In the genomic region with DNA sequence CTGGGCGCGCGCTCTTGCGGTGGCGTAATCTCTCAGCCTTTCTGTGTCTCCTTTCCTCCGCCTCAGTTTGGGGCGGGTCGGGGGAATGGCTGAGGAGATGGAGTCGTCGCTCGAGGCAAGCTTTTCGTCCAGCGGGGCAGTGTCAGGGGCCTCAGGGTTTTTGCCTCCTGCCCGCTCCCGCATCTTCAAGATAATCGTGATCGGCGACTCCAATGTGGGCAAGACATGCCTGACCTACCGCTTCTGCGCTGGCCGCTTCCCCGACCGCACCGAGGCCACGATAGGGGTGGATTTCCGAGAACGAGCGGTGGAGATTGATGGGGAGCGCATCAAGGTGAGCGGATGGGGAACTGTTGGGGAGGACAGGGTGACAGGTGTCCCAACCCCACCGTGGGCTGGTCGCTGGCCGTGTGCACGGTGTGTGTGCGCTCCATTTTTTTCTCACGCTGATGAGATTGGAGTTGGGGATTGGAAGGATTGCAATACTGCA, we compare ENCODE assay signal across 8 cellular contexts. TPM values are rescaled to one million over a fixed set of nuclear protein-coding genes. Genes with fewer than 3 reads are reported as not detected.
DNase-seq lines count a peak whose midpoint lies in the region; ATAC-seq and TF ChIP-seq lines count a peak whose summit lies in the region.

A gene (plus strand): TSS at position 11 of the 490 bp plus-strand sequence. CDS start 75 bp downstream, at position 86.

- no peaks in the 10 kb centered on the region for H3K9me3 Mint-ChIP-seq in T-helper 2 cell treated with Interferon-gamma antibody and Interleukin-4, amounts not matched to agents 5 μg/mL and 100 μg/mL, for 36 hours

- peak within 1 kb of the TSS; percentile 100 for H3K27ac Mint-ChIP-seq in T-helper 2 cell treated with Interferon-gamma antibody and Interleukin-4, amounts not matched to agents 5 μg/mL and 100 μg/mL, for 36 hours

- peaks cover 23% of the 10 kb centered on the region for H4K20me1 ChIP-seq in osteoblast (ENCODE audit: insufficient read depth, low read length)

- H3K4me3 ChIP-seq in fibroblast of the aortic adventitia (ENCODE audit: low read depth, low read length) (peak within 1 kb of the TSS; percentile 100), osteoblast (ENCODE audit: insufficient read depth, low read length) (peak within 1 kb of the TSS; percentile 99)

- peak within 1 kb of the TSS; percentile 98 for H3K4me2 ChIP-seq in osteoblast (ENCODE audit: insufficient read depth, low read length)

- H3K36me3 Mint-ChIP-seq in T-helper 2 cell treated with Interferon-gamma antibody and Interleukin-4, amounts not matched to agents 5 μg/mL and 100 μg/mL, for 36 hours (ENCODE audit: low read depth): peaks cover 11% of the 10 kb centered on the region

- H2AFZ ChIP-seq in osteoblast (ENCODE audit: low read length): peak within 1 kb of the TSS; percentile 95

- ATAC-seq in GM18502 (IDR thresholded peaks at IDR 0.05; ENCODE audit: poor library complexity, unreplicated experiment) (peak; percentile 7), HG03095 (IDR thresholded peaks at IDR 0.05; ENCODE audit: unreplicated experiment) (peak; percentile 6)

- peak within 1 kb of the TSS; percentile 92 for H3K4me3 Mint-ChIP-seq in T-helper 2 cell treated with Interferon-gamma antibody and Interleukin-4, amounts not matched to agents 5 μg/mL and 100 μg/mL, for 36 hours

- H3K4me1 Mint-ChIP-seq in T-helper 2 cell treated with Interferon-gamma antibody and Interleukin-4, amounts not matched to agents 5 μg/mL and 100 μg/mL, for 36 hours (ENCODE audit: low read depth): peaks cover 55% of the 10 kb centered on the region

- H3K36me3 ChIP-seq in osteoblast (ENCODE audit: insufficient read depth, low read length): no peaks in the 10 kb centered on the region

- no peak for TF ChIP-seq CTCF in fibroblast of the aortic adventitia (IDR thresholded peaks at IDR 0.05; ENCODE audit: insufficient read depth, low read length)
- no peak for TF ChIP-seq CTCF in osteoblast (IDR thresholded peaks at IDR 0.05; ENCODE audit: extremely low read depth, low read depth, low read length)

- peaks cover 29% of the 10 kb centered on the region for H3K4me1 ChIP-seq in osteoblast (ENCODE audit: insufficient read depth, low read length)

- H3K27ac ChIP-seq in osteoblast (ENCODE audit: low read depth, low read length): peak within 1 kb of the TSS; percentile 85

- peak; percentile 32 for DNase-seq in 8988T
- DNase-seq in T-helper 2 cell treated with Interferon-gamma antibody and Interleukin-4, amounts not matched to agents 5 μg/mL and 100 μg/mL, for 36 hours (ENCODE audit: low spot score): no peak
- peak; percentile 89 for DNase-seq in fibroblast of the aortic adventitia (ENCODE audit: low read depth)
- no peak for DNase-seq in osteoblast (ENCODE audit: insufficient read length, low spot score, missing footprints)
- no peak for DNase-seq in HuH-7 (ENCODE audit: low spot score)
- DNase-seq in activated gamma-delta T cell treated with Interleukin-2 at 50 U/mL for 16 hours: no peak

- H3K27me3 Mint-ChIP-seq in T-helper 2 cell treated with Interferon-gamma antibody and Interleukin-4, amounts not matched to agents 5 μg/mL and 100 μg/mL, for 36 hours (ENCODE audit: low read depth): no peaks in the 10 kb centered on the region

- peaks cover 66% of the 10 kb centered on the region for H3K79me2 ChIP-seq in osteoblast (ENCODE audit: insufficient read depth, low read length)

- H3K27me3 ChIP-seq in osteoblast (ENCODE audit: insufficient read depth, low read length): no peaks in the 10 kb centered on the region

- H3K9me3 ChIP-seq in osteoblast (ENCODE audit: low read depth, low read length): no peaks in the 10 kb centered on the region

RNA-seq across cellular contexts. Expression of the gene that starts here (rescaled TPM):
- total RNA-seq in fibroblast of the aortic adventitia (ENCODE audit: low replicate concordance) (12.2 and 16.1 TPM in 2 replicates), osteoblast (24.2 and 24.6 TPM in 2 replicates)

Comparison
In these comparisons a context has a peak if more than half of its experiments do, and no peak if none do; other contexts are left out.
1. DNase-seq: peak in 8988T (single experiment) and fibroblast of the aortic adventitia (single experiment); none in T-helper 2 cell treated with Interferon-gamma antibody and Interleukin-4, amounts not matched to agents 5 μg/mL and 100 μg/mL, for 36 hours (single experiment), osteoblast (single experiment), HuH-7 (single experiment) and activated gamma-delta T cell treated with Interleukin-2 at 50 U/mL for 16 hours (single experiment).